In the genomic region with DNA sequence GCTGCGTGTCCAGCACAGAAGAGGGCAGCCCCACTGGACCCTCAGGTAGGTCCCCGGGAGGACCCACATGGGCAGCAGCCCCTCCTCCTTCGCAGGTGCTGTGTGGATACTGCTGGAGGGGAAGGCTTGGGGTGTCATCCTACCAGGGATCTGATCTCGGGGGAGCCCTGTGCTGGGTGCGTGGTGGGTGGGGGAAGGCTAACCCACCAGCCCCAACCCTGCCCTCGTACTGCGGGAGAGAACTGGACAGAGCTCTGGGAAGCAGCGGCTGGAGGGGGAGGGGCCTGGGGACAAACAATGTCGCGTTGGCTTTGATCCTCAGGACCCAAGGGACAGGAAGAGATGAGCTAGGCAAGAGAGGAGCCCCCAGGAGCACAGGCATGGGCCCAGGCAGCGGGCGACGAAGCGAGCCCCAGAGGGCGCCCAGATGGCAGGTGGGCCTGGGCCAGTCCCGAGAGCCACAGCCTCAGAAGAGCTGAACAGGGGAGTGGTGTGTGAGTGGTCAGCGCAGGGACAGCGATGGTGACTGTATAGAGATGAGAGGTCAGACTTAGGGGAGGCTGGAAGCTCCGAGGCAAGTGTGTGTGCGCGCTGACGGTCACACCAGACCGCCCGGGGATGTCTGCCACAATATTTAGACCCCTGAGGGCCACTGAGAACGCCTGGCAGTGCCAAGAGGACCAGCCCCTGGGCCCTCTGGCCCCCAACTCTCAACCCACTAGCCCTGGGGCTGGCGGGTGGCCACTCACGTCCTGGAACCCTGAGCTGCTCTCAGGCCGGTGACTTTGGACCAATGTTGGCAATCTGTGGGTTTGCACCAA, we compare ENCODE assay signal across 1 cellular context.
TF ChIP-seq lines count a peak whose summit lies in the region.

No MANE protein-coding gene starts in this region.

TF ChIP-seq in HepG2, 621 proteins besides CTCF, POLR2A, EP300 and RAD21 (continued from another document and continues in another):
- TF ChIP-seq, protein P1, sequence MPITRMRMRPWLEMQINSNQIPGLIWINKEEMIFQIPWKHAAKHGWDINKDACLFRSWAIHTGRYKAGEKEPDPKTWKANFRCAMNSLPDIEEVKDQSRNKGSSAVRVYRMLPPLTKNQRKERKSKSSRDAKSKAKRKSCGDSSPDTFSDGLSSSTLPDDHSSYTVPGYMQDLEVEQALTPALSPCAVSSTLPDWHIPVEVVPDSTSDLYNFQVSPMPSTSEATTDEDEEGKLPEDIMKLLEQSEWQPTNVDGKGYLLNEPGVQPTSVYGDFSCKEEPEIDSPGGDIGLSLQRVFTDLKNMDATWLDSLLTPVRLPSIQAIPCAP (CRISPR knock-in tag; IDR thresholded peaks at IDR 0.05; ENCODE audit: low read depth) = no peak
- TF ChIP-seq FOXC1 (CRISPR knock-in tag; IDR thresholded peaks at IDR 0.05; ENCODE audit: borderline replicate concordance) = no peak; the same call in 1 of the 2 replicates
- no peak for TF ChIP-seq ZNF251 (CRISPR knock-in tag; IDR thresholded peaks at IDR 0.05)
- TF ChIP-seq ZSCAN25 (CRISPR knock-in tag; IDR thresholded peaks at IDR 0.05) = peak; percentile 78
- TF ChIP-seq, protein P2, sequence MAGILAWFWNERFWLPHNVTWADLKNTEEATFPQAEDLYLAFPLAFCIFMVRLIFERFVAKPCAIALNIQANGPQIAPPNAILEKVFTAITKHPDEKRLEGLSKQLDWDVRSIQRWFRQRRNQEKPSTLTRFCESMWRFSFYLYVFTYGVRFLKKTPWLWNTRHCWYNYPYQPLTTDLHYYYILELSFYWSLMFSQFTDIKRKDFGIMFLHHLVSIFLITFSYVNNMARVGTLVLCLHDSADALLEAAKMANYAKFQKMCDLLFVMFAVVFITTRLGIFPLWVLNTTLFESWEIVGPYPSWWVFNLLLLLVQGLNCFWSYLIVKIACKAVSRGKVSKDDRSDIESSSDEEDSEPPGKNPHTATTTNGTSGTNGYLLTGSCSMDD (CRISPR knock-in tag; IDR thresholded peaks at IDR 0.05) = no peak
- no peak for TF ChIP-seq ERF (CRISPR knock-in tag; IDR thresholded peaks at IDR 0.05)
- TF ChIP-seq, protein P3, sequence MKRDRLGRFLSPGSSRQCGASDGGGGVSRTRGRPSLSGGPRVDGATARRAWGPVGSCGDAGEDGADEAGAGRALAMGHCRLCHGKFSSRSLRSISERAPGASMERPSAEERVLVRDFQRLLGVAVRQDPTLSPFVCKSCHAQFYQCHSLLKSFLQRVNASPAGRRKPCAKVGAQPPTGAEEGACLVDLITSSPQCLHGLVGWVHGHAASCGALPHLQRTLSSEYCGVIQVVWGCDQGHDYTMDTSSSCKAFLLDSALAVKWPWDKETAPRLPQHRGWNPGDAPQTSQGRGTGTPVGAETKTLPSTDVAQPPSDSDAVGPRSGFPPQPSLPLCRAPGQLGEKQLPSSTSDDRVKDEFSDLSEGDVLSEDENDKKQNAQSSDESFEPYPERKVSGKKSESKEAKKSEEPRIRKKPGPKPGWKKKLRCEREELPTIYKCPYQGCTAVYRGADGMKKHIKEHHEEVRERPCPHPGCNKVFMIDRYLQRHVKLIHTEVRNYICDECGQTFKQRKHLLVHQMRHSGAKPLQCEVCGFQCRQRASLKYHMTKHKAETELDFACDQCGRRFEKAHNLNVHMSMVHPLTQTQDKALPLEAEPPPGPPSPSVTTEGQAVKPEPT (CRISPR knock-in tag; IDR thresholded peaks at IDR 0.05; ENCODE audit: low read depth) = no peak
- TF ChIP-seq SOX13 (IDR thresholded peaks at IDR 0.05) = no peak
- peak in 1 of 2 experiments; percentile 77; a peak in 2 of 4 replicates for TF ChIP-seq SOX13 (CRISPR knock-in tag; conservative IDR thresholded peaks at IDR 0.05 in 1 of 2, IDR thresholded peaks at IDR 0.05 in 1 of 2)
- 0 out of 2 replicates have a peak, but pooled peaks have one; percentile 49 for TF ChIP-seq PHF20 (CRISPR knock-in tag; IDR thresholded peaks at IDR 0.05)
- no peak for TF ChIP-seq BRCA1 (CRISPR knock-in tag; IDR thresholded peaks at IDR 0.05)
- no peak for TF ChIP-seq ZNF24 (IDR thresholded peaks at IDR 0.05)
- TF ChIP-seq ZBTB42 (CRISPR knock-in tag; IDR thresholded peaks at IDR 0.05) = no peak; the same call in 1 of the 2 replicates
- TF ChIP-seq, protein P4, sequence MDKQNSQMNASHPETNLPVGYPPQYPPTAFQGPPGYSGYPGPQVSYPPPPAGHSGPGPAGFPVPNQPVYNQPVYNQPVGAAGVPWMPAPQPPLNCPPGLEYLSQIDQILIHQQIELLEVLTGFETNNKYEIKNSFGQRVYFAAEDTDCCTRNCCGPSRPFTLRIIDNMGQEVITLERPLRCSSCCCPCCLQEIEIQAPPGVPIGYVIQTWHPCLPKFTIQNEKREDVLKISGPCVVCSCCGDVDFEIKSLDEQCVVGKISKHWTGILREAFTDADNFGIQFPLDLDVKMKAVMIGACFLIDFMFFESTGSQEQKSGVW (CRISPR knock-in tag; IDR thresholded peaks at IDR 0.05; ENCODE audit: borderline replicate concordance) = no peak
- TF ChIP-seq, protein P5, sequence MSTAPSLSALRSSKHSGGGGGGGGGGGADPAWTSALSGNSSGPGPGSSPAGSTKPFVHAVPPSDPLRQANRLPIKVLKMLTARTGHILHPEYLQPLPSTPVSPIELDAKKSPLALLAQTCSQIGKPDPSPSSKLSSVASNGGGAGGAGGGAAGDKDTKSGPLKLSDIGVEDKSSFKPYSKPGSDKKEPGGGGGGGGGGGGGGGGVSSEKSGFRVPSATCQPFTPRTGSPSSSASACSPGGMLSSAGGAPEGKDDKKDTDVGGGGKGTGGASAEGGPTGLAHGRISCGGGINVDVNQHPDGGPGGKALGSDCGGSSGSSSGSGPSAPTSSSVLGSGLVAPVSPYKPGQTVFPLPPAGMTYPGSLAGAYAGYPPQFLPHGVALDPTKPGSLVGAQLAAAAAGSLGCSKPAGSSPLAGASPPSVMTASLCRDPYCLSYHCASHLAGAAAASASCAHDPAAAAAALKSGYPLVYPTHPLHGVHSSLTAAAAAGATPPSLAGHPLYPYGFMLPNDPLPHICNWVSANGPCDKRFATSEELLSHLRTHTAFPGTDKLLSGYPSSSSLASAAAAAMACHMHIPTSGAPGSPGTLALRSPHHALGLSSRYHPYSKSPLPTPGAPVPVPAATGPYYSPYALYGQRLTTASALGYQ (CRISPR knock-in tag; IDR thresholded peaks at IDR 0.05) = no peak
- TF ChIP-seq, protein P6, sequence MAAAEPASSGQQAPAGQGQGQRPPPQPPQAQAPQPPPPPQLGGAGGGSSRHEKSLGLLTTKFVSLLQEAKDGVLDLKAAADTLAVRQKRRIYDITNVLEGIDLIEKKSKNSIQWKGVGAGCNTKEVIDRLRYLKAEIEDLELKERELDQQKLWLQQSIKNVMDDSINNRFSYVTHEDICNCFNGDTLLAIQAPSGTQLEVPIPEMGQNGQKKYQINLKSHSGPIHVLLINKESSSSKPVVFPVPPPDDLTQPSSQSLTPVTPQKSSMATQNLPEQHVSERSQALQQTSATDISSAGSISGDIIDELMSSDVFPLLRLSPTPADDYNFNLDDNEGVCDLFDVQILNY (CRISPR knock-in tag; conservative IDR thresholded peaks at IDR 0.05) = no peak
- 0 out of 2 replicates have a peak, but pooled peaks have one; percentile 31 for TF ChIP-seq HOXA3 (CRISPR knock-in tag; IDR thresholded peaks at IDR 0.05)
- no peak for TF ChIP-seq ZNF234 (CRISPR knock-in tag; conservative IDR thresholded peaks at IDR 0.05)
- no peak for TF ChIP-seq ZNF12 (CRISPR knock-in tag; IDR thresholded peaks at IDR 0.05)
- TF ChIP-seq, protein P7, sequence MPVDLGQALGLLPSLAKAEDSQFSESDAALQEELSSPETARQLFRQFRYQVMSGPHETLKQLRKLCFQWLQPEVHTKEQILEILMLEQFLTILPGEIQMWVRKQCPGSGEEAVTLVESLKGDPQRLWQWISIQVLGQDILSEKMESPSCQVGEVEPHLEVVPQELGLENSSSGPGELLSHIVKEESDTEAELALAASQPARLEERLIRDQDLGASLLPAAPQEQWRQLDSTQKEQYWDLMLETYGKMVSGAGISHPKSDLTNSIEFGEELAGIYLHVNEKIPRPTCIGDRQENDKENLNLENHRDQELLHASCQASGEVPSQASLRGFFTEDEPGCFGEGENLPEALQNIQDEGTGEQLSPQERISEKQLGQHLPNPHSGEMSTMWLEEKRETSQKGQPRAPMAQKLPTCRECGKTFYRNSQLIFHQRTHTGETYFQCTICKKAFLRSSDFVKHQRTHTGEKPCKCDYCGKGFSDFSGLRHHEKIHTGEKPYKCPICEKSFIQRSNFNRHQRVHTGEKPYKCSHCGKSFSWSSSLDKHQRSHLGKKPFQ (CRISPR knock-in tag; IDR thresholded peaks at IDR 0.05; ENCODE audit: insufficient replicate concordance) = peak; percentile 85
- no peak for TF ChIP-seq ZNF468 (CRISPR knock-in tag; IDR thresholded peaks at IDR 0.05)
- peak; percentile 49; the same call in 1 of the 2 replicates for TF ChIP-seq ZBTB7B (CRISPR knock-in tag; IDR thresholded peaks at IDR 0.05)
- no peak for TF ChIP-seq FOXA1 (IDR thresholded peaks at IDR 0.05)
- no peak for TF ChIP-seq FOXA1 (CRISPR knock-in tag; IDR thresholded peaks at IDR 0.05)
- TF ChIP-seq, protein P8, sequence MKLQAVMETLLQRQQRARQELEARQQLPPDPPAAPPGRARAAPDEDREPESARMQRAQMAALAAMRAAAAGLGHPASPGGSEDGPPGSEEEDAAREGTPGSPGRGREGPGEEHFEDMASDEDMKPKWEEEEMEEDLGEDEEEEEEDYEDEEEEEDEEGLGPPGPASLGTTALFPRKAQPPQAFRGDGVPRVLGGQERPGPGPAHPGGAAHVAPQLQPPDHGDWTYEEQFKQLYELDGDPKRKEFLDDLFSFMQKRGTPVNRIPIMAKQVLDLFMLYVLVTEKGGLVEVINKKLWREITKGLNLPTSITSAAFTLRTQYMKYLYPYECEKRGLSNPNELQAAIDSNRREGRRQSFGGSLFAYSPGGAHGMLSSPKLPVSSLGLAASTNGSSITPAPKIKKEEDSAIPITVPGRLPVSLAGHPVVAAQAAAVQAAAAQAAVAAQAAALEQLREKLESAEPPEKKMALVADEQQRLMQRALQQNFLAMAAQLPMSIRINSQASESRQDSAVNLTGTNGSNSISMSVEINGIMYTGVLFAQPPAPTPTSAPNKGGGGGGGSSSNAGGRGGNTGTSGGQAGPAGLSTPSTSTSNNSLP (IDR thresholded peaks at IDR 0.05; ENCODE audit: low read depth, low read length) = no peak
- peak; percentile 84 for TF ChIP-seq PHF21A (CRISPR knock-in tag; IDR thresholded peaks at IDR 0.05)
- TF ChIP-seq, protein P9, sequence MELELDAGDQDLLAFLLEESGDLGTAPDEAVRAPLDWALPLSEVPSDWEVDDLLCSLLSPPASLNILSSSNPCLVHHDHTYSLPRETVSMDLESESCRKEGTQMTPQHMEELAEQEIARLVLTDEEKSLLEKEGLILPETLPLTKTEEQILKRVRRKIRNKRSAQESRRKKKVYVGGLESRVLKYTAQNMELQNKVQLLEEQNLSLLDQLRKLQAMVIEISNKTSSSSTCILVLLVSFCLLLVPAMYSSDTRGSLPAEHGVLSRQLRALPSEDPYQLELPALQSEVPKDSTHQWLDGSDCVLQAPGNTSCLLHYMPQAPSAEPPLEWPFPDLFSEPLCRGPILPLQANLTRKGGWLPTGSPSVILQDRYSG (CRISPR knock-in tag; IDR thresholded peaks at IDR 0.05) = no peak
- no peak for TF ChIP-seq MLLT10 (CRISPR knock-in tag; IDR thresholded peaks at IDR 0.05)
- no peak for TF ChIP-seq HCFC1 (IDR thresholded peaks at IDR 0.05; ENCODE audit: low read depth, low read length)
- TF ChIP-seq HOXA7 (CRISPR knock-in tag; IDR thresholded peaks at IDR 0.05) = no peak
- no peak for TF ChIP-seq EEA1 (CRISPR knock-in tag; IDR thresholded peaks at IDR 0.05; ENCODE audit: borderline replicate concordance)
- no peak for TF ChIP-seq MXI1 (IDR thresholded peaks at IDR 0.05; ENCODE audit: borderline replicate concordance, low read depth, low read length)
- no peak for TF ChIP-seq ISL2 (CRISPR knock-in tag; IDR thresholded peaks at IDR 0.05)
- TF ChIP-seq MED1 (CRISPR knock-in tag; IDR thresholded peaks at IDR 0.05) = peak; percentile 77
- TF ChIP-seq, protein P10, sequence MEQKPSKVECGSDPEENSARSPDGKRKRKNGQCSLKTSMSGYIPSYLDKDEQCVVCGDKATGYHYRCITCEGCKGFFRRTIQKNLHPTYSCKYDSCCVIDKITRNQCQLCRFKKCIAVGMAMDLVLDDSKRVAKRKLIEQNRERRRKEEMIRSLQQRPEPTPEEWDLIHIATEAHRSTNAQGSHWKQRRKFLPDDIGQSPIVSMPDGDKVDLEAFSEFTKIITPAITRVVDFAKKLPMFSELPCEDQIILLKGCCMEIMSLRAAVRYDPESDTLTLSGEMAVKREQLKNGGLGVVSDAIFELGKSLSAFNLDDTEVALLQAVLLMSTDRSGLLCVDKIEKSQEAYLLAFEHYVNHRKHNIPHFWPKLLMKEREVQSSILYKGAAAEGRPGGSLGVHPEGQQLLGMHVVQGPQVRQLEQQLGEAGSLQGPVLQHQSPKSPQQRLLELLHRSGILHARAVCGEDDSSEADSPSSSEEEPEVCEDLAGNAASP (CRISPR knock-in tag; IDR thresholded peaks at IDR 0.05; ENCODE audit: borderline replicate concordance) = 0 out of 2 replicates have a peak, but pooled peaks have one; percentile 27
- TF ChIP-seq, protein P11, sequence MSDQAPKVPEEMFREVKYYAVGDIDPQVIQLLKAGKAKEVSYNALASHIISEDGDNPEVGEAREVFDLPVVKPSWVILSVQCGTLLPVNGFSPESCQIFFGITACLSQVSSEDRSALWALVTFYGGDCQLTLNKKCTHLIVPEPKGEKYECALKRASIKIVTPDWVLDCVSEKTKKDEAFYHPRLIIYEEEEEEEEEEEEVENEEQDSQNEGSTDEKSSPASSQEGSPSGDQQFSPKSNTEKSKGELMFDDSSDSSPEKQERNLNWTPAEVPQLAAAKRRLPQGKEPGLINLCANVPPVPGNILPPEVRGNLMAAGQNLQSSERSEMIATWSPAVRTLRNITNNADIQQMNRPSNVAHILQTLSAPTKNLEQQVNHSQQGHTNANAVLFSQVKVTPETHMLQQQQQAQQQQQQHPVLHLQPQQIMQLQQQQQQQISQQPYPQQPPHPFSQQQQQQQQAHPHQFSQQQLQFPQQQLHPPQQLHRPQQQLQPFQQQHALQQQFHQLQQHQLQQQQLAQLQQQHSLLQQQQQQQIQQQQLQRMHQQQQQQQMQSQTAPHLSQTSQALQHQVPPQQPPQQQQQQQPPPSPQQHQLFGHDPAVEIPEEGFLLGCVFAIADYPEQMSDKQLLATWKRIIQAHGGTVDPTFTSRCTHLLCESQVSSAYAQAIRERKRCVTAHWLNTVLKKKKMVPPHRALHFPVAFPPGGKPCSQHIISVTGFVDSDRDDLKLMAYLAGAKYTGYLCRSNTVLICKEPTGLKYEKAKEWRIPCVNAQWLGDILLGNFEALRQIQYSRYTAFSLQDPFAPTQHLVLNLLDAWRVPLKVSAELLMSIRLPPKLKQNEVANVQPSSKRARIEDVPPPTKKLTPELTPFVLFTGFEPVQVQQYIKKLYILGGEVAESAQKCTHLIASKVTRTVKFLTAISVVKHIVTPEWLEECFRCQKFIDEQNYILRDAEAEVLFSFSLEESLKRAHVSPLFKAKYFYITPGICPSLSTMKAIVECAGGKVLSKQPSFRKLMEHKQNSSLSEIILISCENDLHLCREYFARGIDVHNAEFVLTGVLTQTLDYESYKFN (CRISPR knock-in tag; conservative IDR thresholded peaks at IDR 0.05) = peak; percentile 67
- no peak for TF ChIP-seq RBAK (CRISPR knock-in tag; IDR thresholded peaks at IDR 0.05)
- no peak; the same call in 1 of the 2 replicates for TF ChIP-seq MXD4 (CRISPR knock-in tag; IDR thresholded peaks at IDR 0.05)
- no peak for TF ChIP-seq TBL1XR1 (IDR thresholded peaks at IDR 0.05; ENCODE audit: borderline replicate concordance, low read length, partially characterized antibody)
- TF ChIP-seq, protein P12, sequence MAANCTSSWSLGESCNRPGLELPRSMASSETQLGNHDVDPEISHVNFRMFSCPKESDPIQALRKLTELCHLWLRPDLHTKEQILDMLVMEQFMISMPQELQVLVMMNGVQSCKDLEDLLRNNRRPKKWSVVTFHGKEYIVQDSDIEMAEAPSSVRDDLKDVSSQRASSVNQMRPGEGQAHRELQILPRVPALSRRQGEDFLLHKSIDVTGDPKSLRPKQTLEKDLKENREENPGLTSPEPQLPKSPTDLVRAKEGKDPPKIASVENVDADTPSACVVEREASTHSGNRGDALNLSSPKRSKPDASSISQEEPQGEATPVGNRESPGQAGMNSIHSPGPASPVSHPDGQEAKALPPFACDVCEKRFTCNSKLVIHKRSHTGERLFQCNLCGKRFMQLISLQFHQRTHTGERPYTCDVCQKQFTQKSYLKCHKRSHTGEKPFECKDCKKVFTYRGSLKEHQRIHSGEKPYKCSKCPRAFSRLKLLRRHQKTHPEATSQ (CRISPR knock-in tag; IDR thresholded peaks at IDR 0.05; ENCODE audit: borderline replicate concordance) = no peak
